In the genomic region with DNA sequence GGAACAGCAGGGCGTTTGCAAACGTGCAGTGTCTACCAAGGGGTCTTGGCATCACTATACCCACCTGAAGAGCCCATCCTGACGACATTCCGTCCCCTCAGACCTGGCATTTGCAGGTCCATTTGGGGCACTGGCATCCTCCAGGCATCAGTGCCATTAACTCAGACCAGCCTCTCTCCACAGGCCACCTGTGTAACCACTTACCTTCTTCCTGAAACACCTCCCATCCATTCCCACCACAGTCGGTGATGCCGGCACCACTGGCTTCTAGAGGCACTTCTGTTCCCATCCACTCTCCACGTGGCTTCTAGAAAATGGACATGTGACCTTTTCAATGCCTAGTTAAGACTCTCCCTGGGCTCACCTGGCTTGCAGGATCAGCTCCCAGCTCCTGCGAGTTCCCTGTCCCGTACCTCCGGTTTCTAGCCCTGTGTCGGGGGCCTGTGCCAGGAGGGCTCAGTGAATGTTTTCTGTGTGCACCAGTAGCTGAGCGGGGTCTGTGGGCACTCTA, we compare ENCODE assay signal across 20 cellular contexts.
DNase-seq lines count a peak whose midpoint lies in the region; ATAC-seq and TF ChIP-seq lines count a peak whose summit lies in the region.
"Had no signal": no experiment of that assay in that cellular context is flagged by ENCODE, and none has a peak within 500 bp of the region (broad histone marks: within the 10 kb centered on the region; RNA-seq: fewer than 3 reads in every experiment).

No MANE protein-coding gene starts in this region.

- no peaks in the 10 kb centered on the region for H3K36me3 ChIP-seq in heart right ventricle
- no peaks in the 10 kb centered on the region for H3K36me3 ChIP-seq in vagina
- H3K36me3 ChIP-seq: BE2C, Peyer's patch had no signal

- no peak for ATAC-seq in heart right ventricle
- no peak for ATAC-seq in HG03521 (IDR thresholded peaks at IDR 0.05; ENCODE audit: unreplicated experiment)

- intact Hi-C loops in cardiac septum (cut with DNase I) (no loop called here), heart right ventricle (cut with DNase I) (no loop called here), posterior vena cava (cut with DNase I) (no loop called here), vagina (cut with DNase I) (no loop called here)

- TF ChIP-seq CTCF in heart right ventricle (IDR thresholded peaks at IDR 0.05) (no peak), vagina (IDR thresholded peaks at IDR 0.05) (no peak)

- H3K9me3 ChIP-seq in heart right ventricle, result no peaks in the 10 kb centered on the region
- H3K9me3 ChIP-seq in vagina, result no peaks in the 10 kb centered on the region
- H3K9me3 ChIP-seq: BE2C, Peyer's patch had no signal

- no peak overlapping the region for H3K4me3 ChIP-seq in heart right ventricle
- H3K4me3 ChIP-seq in vagina, result no peak overlapping the region
- H3K4me3 ChIP-seq: Peyer's patch had no signal

- DNase-seq in cardiac septum (ENCODE audit: low spot score) (peak; percentile 53), heart right ventricle (no peak), ecto neural progenitor cell (ENCODE audit: low spot score) (peak; percentile 34), posterior vena cava (ENCODE audit: low spot score) (peak; percentile 42), vagina (ENCODE audit: extremely low spot score in 2 of 2) (peak; percentile 52 to 71), activated gamma-delta T cell treated with Interleukin-2 at 50 U/mL for 16 hours (no peak)
- DNase-seq: BE2C; CD4-positive, alpha-beta memory T cell; EL; GOT3; HFFc6; KBM-7; NCI-H1048; NCI-H1694; NCI-H2107; NCI-H345; NCI-H774; SHP77 had no signal

- 90% methylated on average over 12 of the region's 12 CpGs for WGBS in heart right ventricle, 2 donors

- TF ChIP-seq POLR2A in vagina (IDR thresholded peaks at IDR 0.05), result no peak

- H3K27ac ChIP-seq in heart right ventricle, result no peak overlapping the region
- no peak overlapping the region for H3K27ac ChIP-seq in vagina
- H3K27ac ChIP-seq: Peyer's patch had no signal

- peaks cover 9 to 20% (median 16%) of the 10 kb centered on the region in 9 donors for H3K4me1 ChIP-seq in heart right ventricle
- H3K4me1 ChIP-seq in vagina, result no peaks in the 10 kb centered on the region
- H3K4me1 ChIP-seq: BE2C, Peyer's patch had no signal

- H3K27me3 ChIP-seq in heart right ventricle (peaks cover 0 to 5% (median 0%) of the 10 kb centered on the region in 7 donors), vagina (no peaks in the 10 kb centered on the region)
- H3K27me3 ChIP-seq: BE2C, Peyer's patch had no signal

Comparison
In these comparisons a context has a peak if more than half of its experiments do, and no peak if none do; other contexts are left out.
1. DNase-seq: peak in cardiac septum (single experiment), ecto neural progenitor cell (single experiment), posterior vena cava (single experiment) and vagina (2 of 2); none in heart right ventricle (0 of 2) and activated gamma-delta T cell treated with Interleukin-2 at 50 U/mL for 16 hours (single experiment).